18 cellular contexts compared by ENCODE assay signal in genomic region chr4:47271296-47271695, GRCh38.
"Had no signal": no experiment of that assay in that cellular context is flagged by ENCODE, and none has a peak within 500 bp of the region (broad histone marks: within the 10 kb centered on the region; RNA-seq: fewer than 3 reads in every experiment).

No MANE protein-coding gene starts in this region.

- H3K4me3 ChIP-seq: ascending aorta, heart right ventricle, lower lobe of right lung, mucosa of descending colon, right lobe of liver, skin epidermis, suprapubic skin, tibial nerve had no signal

- H3K27me3 ChIP-seq: ascending aorta, heart right ventricle, right lobe of liver, suprapubic skin, tibial nerve had no signal

- H3K4me1 ChIP-seq: ascending aorta, heart right ventricle, lower lobe of right lung, parathyroid adenoma, right lobe of liver, suprapubic skin, tibial nerve had no signal

- H3K27ac ChIP-seq: ascending aorta, heart right ventricle, lower lobe of right lung, parathyroid adenoma, right lobe of liver, skin epidermis, suprapubic skin, tibial nerve, WERI-Rb-1 had no signal

- H3K9me3 ChIP-seq: ascending aorta, heart right ventricle, lower lobe of right lung, mucosa of descending colon, right lobe of liver, suprapubic skin, tibial nerve had no signal

- FAIRE-seq: endometrium, kidney had no signal

- DNase-seq: activated CD4-positive, alpha-beta T cell treated with anti-CD3 and anti-CD28 coated beads for 1 hour; activated T-cell treated with anti-CD3 and anti-CD28 coated beads, Interleukin-2, amount 50 U/mL, for 1 hour; effector CD4-positive, alpha-beta T cell; heart right ventricle; kidney; lower lobe of right lung; mesendoderm; mucosa of descending colon; right lobe of liver; stimulated activated CD4-positive, alpha-beta T cell treated with anti-CD3 and anti-CD28 coated beads, Interleukin-2, amount 100 ng/mL, for 24 hours; stimulated activated naive CD8-positive, alpha-beta T cell treated with anti-CD3 and anti-CD28 coated beads, Interleukin-15, amount 100 ng/mL, for 72 hours; WERI-Rb-1 had no signal

- H3K36me3 ChIP-seq: ascending aorta, heart right ventricle, lower lobe of right lung, right lobe of liver, suprapubic skin, tibial nerve, WERI-Rb-1 had no signal
